ENCODE assay signal across 18 cellular contexts in the genomic region with DNA sequence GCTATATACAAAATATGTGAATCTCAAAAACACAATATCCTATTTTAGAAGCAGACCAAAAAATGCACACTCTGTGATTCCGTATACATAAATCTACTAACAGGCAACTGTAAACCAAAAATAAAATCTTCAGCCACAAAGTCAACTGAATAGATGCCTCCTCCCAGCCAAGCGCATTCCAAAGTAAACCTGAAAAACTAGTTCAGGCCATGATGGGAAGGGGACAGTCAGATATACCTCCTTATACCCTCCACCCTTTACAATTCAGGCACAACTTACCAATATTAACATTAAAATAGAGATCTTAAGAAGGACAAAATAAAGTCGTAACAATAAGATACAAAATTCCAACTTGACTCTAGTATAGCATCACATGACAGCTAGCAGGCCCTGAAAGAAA.
A peak's percentile ranks its signal among the peaks of the same experiment; 100 is the strongest.
DNase-seq lines count a peak whose midpoint lies in the region; ATAC-seq and TF ChIP-seq lines count a peak whose summit lies in the region.
"Had no signal": no experiment of that assay in that cellular context is flagged by ENCODE, and none has a peak within 500 bp of the region (broad histone marks: within the 10 kb centered on the region; RNA-seq: fewer than 3 reads in every experiment).

No MANE protein-coding gene starts in this region.

- no peaks in the 10 kb centered on the region for H3K79me2 ChIP-seq in PC-3 (ENCODE audit: low read length)

- DNase-seq in DMS53 (lab: John Stamatoyannopoulos, UW): peak; percentile 20
- no peak for DNase-seq in DMS53 treated with DMSO at 0.1 percent for 48 hours (lab: John Stamatoyannopoulos, UW; ENCODE audit: unreplicated experiment)
- peak; percentile 68 for DNase-seq in PC-3
- DNase-seq in iPS DF 19.7 (ENCODE audit: low read depth, low spot score): peak; percentile 12
- no peak for DNase-seq in type B pancreatic cell (ENCODE audit: extremely low spot score, unreplicated experiment)
- no peak for DNase-seq in COLO829 (ENCODE audit: low spot score)
- DNase-seq: AML-193; Calu3; CD4-positive, alpha-beta memory T cell; GDM1; H7; HFFc6; KG1 had no signal

- H3K4me1 Mint-ChIP-seq in type B pancreatic cell (ENCODE audit: unreplicated experiment): no peaks in the 10 kb centered on the region
- H3K4me1 Mint-ChIP-seq: CD4-positive, alpha-beta memory T cell had no signal

- peaks cover 5% of the 10 kb centered on the region for H3K9me3 Mint-ChIP-seq in type B pancreatic cell

- H3K4me3 ChIP-seq in PC-3 (ENCODE audit: low read length): no peak overlapping the region
- H3K4me3 ChIP-seq: A549 had no signal

- no peaks in the 10 kb centered on the region for H3K27me3 Mint-ChIP-seq in type B pancreatic cell
- H3K27me3 Mint-ChIP-seq: CD4-positive, alpha-beta memory T cell had no signal

- intact Hi-C loops in PC-3 (cut with micrococcal nuclease): no loop called here

- peaks cover 4% of the 10 kb centered on the region for H3K36me3 Mint-ChIP-seq in type B pancreatic cell
- H3K36me3 Mint-ChIP-seq: CD4-positive, alpha-beta memory T cell had no signal

- peaks cover 30% of the 10 kb centered on the region for H3K4me1 ChIP-seq in PC-3 (ENCODE audit: insufficient read depth, low read length)
- H3K4me1 ChIP-seq: A549 had no signal

- H3K27me3 ChIP-seq in PC-3 (ENCODE audit: low read length): no peaks in the 10 kb centered on the region

- no peaks in the 10 kb centered on the region for H3K9me2 ChIP-seq in PC-3 (replicated peaks; ENCODE audit: low read length)

- CTCF ChIA-PET in PC-3 (lab: Charles Lee): no interaction called here

- H3K27ac Mint-ChIP-seq in type B pancreatic cell: peak overlapping the region; percentile 15
- H3K27ac Mint-ChIP-seq: CD4-positive, alpha-beta memory T cell; HFFc6 had no signal

- TF ChIP-seq CTCF in PC-3 (conservative IDR thresholded peaks at IDR 0.05; ENCODE audit: low read depth, low read length) (no peak), type B pancreatic cell (conservative IDR thresholded peaks at IDR 0.05) (no peak)

- no peak overlapping the region for H2AFZ ChIP-seq in PC-3 (ENCODE audit: low read length)

- H3K36me3 ChIP-seq in PC-3 (ENCODE audit: low read depth, low read length): no peaks in the 10 kb centered on the region

- ATAC-seq in PC-3 (no peak), GM18519 (IDR thresholded peaks at IDR 0.05; ENCODE audit: low FRiP score, unreplicated experiment) (no peak)
- ATAC-seq: A549, HCT116 had no signal

- H4K20me1 ChIP-seq in PC-3 (ENCODE audit: low read length): no peaks in the 10 kb centered on the region

- POLR2A ChIA-PET in PC-3 (lab: Charles Lee; ENCODE audit: unreplicated experiment): no interaction called here

- H3K27ac ChIP-seq in PC-3 (ENCODE audit: low read length): no peak overlapping the region
- H3K27ac ChIP-seq: 22Rv1, A549, C4-2B had no signal

- H3K9me3 ChIP-seq in PC-3 (ENCODE audit: low read length): no peaks in the 10 kb centered on the region
- H3K9me3 ChIP-seq: A549 had no signal

- BruUV-seq in PC-3 (replicated peaks; lab: Mats Ljungman, UMichigan): no TSS peak

- H3K4me2 ChIP-seq in PC-3 (ENCODE audit: low read length): peak overlapping the region; percentile 2; the same call in 1 of the 2 replicates
- H3K4me2 ChIP-seq: A549 had no signal

- H3F3A ChIP-seq in PC-3 (ENCODE audit: low read length, unreplicated experiment): no peaks in the 10 kb centered on the region

- no peak overlapping the region for H3K9ac ChIP-seq in PC-3 (ENCODE audit: low read length)

- H3K4me3 Mint-ChIP-seq in type B pancreatic cell: peak overlapping the region; percentile 12
- H3K4me3 Mint-ChIP-seq: CD4-positive, alpha-beta memory T cell; HFFc6 had no signal

Comparison
In these comparisons a context has a peak if more than half of its experiments do, and no peak if none do; other contexts are left out.
1. DNase-seq: peak in DMS53 (single experiment), PC-3 (single experiment) and iPS DF 19.7 (single experiment); none in DMS53 treated with DMSO at 0.1 percent for 48 hours (single experiment), type B pancreatic cell (single experiment) and COLO829 (single experiment).